7 cellular contexts compared by ENCODE assay signal in the genomic region with DNA sequence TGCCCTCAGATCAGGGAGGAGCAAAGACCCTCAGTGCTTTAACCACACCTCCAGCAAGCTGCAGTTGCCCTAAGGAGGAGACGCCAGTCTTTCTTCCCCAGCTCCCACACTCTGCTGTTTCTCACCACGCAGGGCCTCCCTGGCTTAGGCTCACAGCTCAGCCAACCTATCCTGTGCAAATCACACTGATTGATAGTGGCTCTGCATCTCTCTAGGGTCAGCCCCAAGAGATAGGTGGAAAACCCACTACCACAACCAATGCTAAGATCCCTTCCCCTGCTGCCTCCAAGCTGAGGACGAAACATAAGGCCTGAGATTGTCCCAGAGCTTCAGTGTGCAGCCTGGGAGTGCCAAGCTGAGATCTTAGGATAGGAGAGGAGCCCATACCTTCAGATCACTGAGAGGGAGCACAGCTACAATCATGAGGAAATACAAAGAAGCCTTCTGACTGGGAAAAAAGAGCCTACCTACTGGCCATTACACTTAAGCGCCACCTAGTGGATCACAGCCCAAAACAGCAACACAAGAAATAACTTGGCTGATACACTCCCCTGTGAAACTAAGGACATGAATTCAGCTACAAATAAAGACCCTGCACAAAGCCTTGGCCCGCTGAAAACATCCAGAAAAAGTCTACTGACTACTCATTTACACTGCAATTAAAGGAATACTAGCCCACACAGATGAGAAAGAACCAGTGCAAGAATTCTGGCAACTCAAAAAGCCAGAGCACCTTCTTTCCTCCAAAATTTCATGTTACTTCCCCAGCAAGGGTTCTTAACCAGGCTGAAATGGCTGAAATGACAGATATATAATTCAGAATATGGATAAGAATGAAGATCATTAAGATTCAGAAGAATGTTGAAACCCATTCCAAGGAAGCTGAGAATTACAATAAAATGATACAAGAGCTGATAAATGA.
DNase-seq lines count a peak whose midpoint lies in the region; ATAC-seq and TF ChIP-seq lines count a peak whose summit lies in the region.

No MANE protein-coding gene starts in this region.

- no peak overlapping the region for H3K27ac ChIP-seq in HL-60 (replicated peaks)
- H3K27ac ChIP-seq in PC-3 (ENCODE audit: low read length): no peak overlapping the region
- H3K27ac ChIP-seq in colonic mucosa: no peak overlapping the region

- no peaks in the 10 kb centered on the region for H3K79me2 ChIP-seq in PC-3 (ENCODE audit: low read length)

- no peaks in the 10 kb centered on the region for H3K27me3 ChIP-seq in HL-60 (ENCODE audit: insufficient read depth, poor library complexity, severe bottlenecking)
- H3K27me3 ChIP-seq in PC-3 (ENCODE audit: low read length): no peaks in the 10 kb centered on the region
- H3K27me3 ChIP-seq in colonic mucosa: no peaks in the 10 kb centered on the region

- no peaks in the 10 kb centered on the region for H3F3A ChIP-seq in PC-3 (ENCODE audit: low read length, unreplicated experiment)

- no TSS peak for BruUV-seq in PC-3 (replicated peaks; lab: Mats Ljungman, UMichigan)

- H4K20me1 ChIP-seq in PC-3 (ENCODE audit: low read length): no peaks in the 10 kb centered on the region

- H3K4me1 ChIP-seq in PC-3 (ENCODE audit: insufficient read depth, low read length) (no peaks in the 10 kb centered on the region), colonic mucosa (no peaks in the 10 kb centered on the region)

- no peak overlapping the region for H3K4me2 ChIP-seq in PC-3 (ENCODE audit: low read length)

- DNase-seq in DMS153 (lab: John Stamatoyannopoulos, UW) (peak; percentile 20), HL-60 (ENCODE audit: low read depth in 1 of 2, low spot score in 1 of 2) (peak; percentile 5 to 54), PC-3 (peak; percentile 84), colonic mucosa (peak; percentile 44), medulla oblongata (ENCODE audit: extremely low spot score) (peak; percentile 46)
- no peak for DNase-seq in effector CD4-positive, alpha-beta T cell

- H3K4me3 ChIP-seq in HL-60 (replicated peaks; ENCODE audit: insufficient read depth, low read length) (no peak overlapping the region), PC-3 (ENCODE audit: low read length) (no peak overlapping the region), colonic mucosa (no peak overlapping the region)

- CTCF ChIA-PET in PC-3 (lab: Charles Lee): interaction anchor here (0.6 to 1.8 kb wide), 5 partner anchors 11 to 578 kb away, joined by 3 to 22 read pairs (median 3); no protein-coding TSS in a partner anchor

- H3K36me3 ChIP-seq in PC-3 (ENCODE audit: low read depth, low read length): no peaks in the 10 kb centered on the region
- no peaks in the 10 kb centered on the region for H3K36me3 ChIP-seq in colonic mucosa

- POLR2A ChIA-PET in PC-3 (lab: Charles Lee; ENCODE audit: unreplicated experiment): no interaction called here

- H2AFZ ChIP-seq in PC-3 (ENCODE audit: low read length): 0 out of 2 replicates have a peak overlapping the region, but pooled peaks have one; percentile 18

- intact Hi-C loops in PC-3 (cut with micrococcal nuclease): loop anchor here (1.0 to 10.0 kb wide), 6 partner anchors 59 to 580 kb away; partner anchors contain the start of gene COL8A1
- intact Hi-C loops in colonic mucosa (cut with DNase I): loop anchor here (2.0 to 5.0 kb wide), 2 partner anchors 148 to 356 kb away; no protein-coding TSS in a partner anchor

- TF ChIP-seq CTCF in HL-60 (IDR thresholded peaks at IDR 0.05; ENCODE audit: insufficient read depth, low read length) (peak; percentile 59), PC-3 (conservative IDR thresholded peaks at IDR 0.05; ENCODE audit: low read depth, low read length) (peak; percentile 94), colonic mucosa (IDR thresholded peaks at IDR 0.05) (peak; percentile 42)

- no peaks in the 10 kb centered on the region for H3K9me2 ChIP-seq in PC-3 (replicated peaks; ENCODE audit: low read length)

- ATAC-seq in GM19043 (IDR thresholded peaks at IDR 0.05; ENCODE audit: low read depth, unreplicated experiment): peak; percentile 73
- ATAC-seq in PC-3: peak; percentile 79

- no peaks in the 10 kb centered on the region for H3K9me3 ChIP-seq in PC-3 (ENCODE audit: low read length)
- H3K9me3 ChIP-seq in colonic mucosa: no peaks in the 10 kb centered on the region

- H3K9ac ChIP-seq in PC-3 (ENCODE audit: low read length) (no peak overlapping the region), colonic mucosa (ENCODE audit: low read depth in 2 of 2, low read length in 2 of 2) (no peak overlapping the region)

Comparison
In these comparisons a context has a peak if more than half of its experiments do, and no peak if none do; other contexts are left out.
1. CTCF ChIP-seq: peak in every context shown above with its lines; median percentile 94 in PC-3; 59 in HL-60; 42 in colonic mucosa.